Comparison of ENCODE assay signal across 10 cellular contexts in the genomic region with DNA sequence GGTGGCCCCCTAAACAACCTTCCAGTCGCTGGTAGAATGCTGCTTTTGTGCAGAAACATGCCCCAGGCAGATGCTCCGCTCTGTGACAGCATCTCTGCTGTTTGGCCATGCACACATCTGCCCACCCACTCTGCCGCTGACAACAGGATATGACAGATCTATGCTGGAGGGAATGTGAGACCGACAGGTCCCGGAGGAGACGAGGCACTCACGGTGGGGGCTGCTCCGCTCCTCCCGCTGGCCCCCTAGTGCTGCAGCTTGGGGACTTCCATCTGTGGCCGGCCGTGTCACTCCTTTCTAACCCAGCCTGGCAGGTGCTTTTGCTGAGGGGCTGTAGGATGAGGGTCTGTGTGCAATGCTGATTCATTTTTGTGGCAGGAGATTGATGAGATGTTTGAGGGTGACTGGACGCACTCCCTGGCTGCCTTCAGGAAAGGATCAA. TPM values are rescaled to one million over a fixed set of nuclear protein-coding genes. Genes with fewer than 3 reads are reported as not detected.
A peak's percentile ranks its signal among the peaks of the same experiment; 100 is the strongest.
DNase-seq lines count a peak whose midpoint lies in the region; ATAC-seq, FAIRE-seq and TF ChIP-seq lines count a peak whose summit lies in the region.
"Had no signal": no experiment of that assay in that cellular context is flagged by ENCODE, and none has a peak within 500 bp of the region (broad histone marks: within the 10 kb centered on the region; RNA-seq: fewer than 3 reads in every experiment).

No MANE protein-coding gene starts in this region.

- FAIRE-seq in GM18507 (lab: Jason Lieb, UNC) = peak; percentile 57

- H3K4me1 ChIP-seq in neuronal stem cell (ENCODE audit: control insufficient read depth in 2 of 2, insufficient read depth in 1 of 2, low read depth in 1 of 2, low read length in 2 of 2) (peaks cover 0 to 3% of the 10 kb centered on the region in 2 donors), body of pancreas (peaks cover 7% of the 10 kb centered on the region)

- no peaks in the 10 kb centered on the region for H3K36me3 Mint-ChIP-seq in activated T-helper 2 cell treated with anti-CD3 and anti-CD28 coated beads, Interferon-gamma antibody, Interleukin-2, Interleukin-4, amounts not matched to agents 10 μg/mL and 5 μg/mL and 100 μg/mL, durations not matched to agents 14 hours and 24 hours and 36 hours (ENCODE audit: low read depth)
- H3K36me3 Mint-ChIP-seq: activated naive CD4-positive, alpha-beta T cell treated with anti-CD3 and anti-CD28 coated beads, Interleukin-2, amount 50 U/mL, for 24 hours had no signal

- intact Hi-C loops in activated T-helper 2 cell treated with anti-CD3 and anti-CD28 coated beads, Interferon-gamma antibody, Interleukin-2, Interleukin-4, amounts not matched to agents 10 μg/mL and 5 μg/mL and 100 μg/mL, durations not matched to agents 14 hours and 24 hours and 36 hours (cut with micrococcal nuclease) = no loop called here
- intact Hi-C loops in body of pancreas (cut with DNase I) = no loop called here

- no CpG with 5 or more reads among the region's 12 CpGs for WGBS in neuronal stem cell (ENCODE audit: extremely low coverage in 2 of 2, insufficient read length in 2 of 2, insufficient replicate concordance in 1 of 2), 2 donors
- WGBS in body of pancreas, 2 donors = 62 to 69% methylated on average over 11 to 12 of the region's 12 CpGs

- H4K91ac ChIP-seq in neuronal stem cell (ENCODE audit: low read depth, low read length, poor library complexity) = no peak overlapping the region

- H3K9me3 ChIP-seq in neuronal stem cell (replicated peaks in 1 of 2; ENCODE audit: control insufficient read depth in 2 of 2, insufficient read depth in 1 of 2, low read depth in 1 of 2, low read length in 2 of 2) = peaks cover 0 to 2% of the 10 kb centered on the region in 2 donors
- H3K9me3 ChIP-seq in body of pancreas = no peaks in the 10 kb centered on the region

- H3K9me3 Mint-ChIP-seq in activated T-helper 2 cell treated with anti-CD3 and anti-CD28 coated beads, Interferon-gamma antibody, Interleukin-2, Interleukin-4, amounts not matched to agents 10 μg/mL and 5 μg/mL and 100 μg/mL, durations not matched to agents 14 hours and 24 hours and 36 hours = no peaks in the 10 kb centered on the region
- H3K9me3 Mint-ChIP-seq: activated naive CD4-positive, alpha-beta T cell treated with anti-CD3 and anti-CD28 coated beads, Interleukin-2, amount 50 U/mL, for 24 hours had no signal

- H3K36me3 ChIP-seq in neuronal stem cell (replicated peaks in 1 of 2; ENCODE audit: control insufficient read depth in 2 of 2, insufficient read depth in 2 of 2, low read length in 2 of 2) = no peaks in the 10 kb centered on the region
- H3K36me3 ChIP-seq in body of pancreas (replicated peaks in 1 of 2; ENCODE audit: insufficient read depth in 1 of 2, low read depth in 2 of 2) = no peaks in the 10 kb centered on the region

- no peaks in the 10 kb centered on the region for H3K27me3 Mint-ChIP-seq in activated T-helper 2 cell treated with anti-CD3 and anti-CD28 coated beads, Interferon-gamma antibody, Interleukin-2, Interleukin-4, amounts not matched to agents 10 μg/mL and 5 μg/mL and 100 μg/mL, durations not matched to agents 14 hours and 24 hours and 36 hours (ENCODE audit: low read depth)
- H3K27me3 Mint-ChIP-seq: activated naive CD4-positive, alpha-beta T cell treated with anti-CD3 and anti-CD28 coated beads, Interleukin-2, amount 50 U/mL, for 24 hours had no signal

- H3K4ac ChIP-seq in neuronal stem cell (ENCODE audit: low read length) = no peak overlapping the region

- no peak overlapping the region for H3K4me3 Mint-ChIP-seq in activated T-helper 2 cell treated with anti-CD3 and anti-CD28 coated beads, Interferon-gamma antibody, Interleukin-2, Interleukin-4, amounts not matched to agents 10 μg/mL and 5 μg/mL and 100 μg/mL, durations not matched to agents 14 hours and 24 hours and 36 hours (ENCODE audit: low read depth)
- H3K4me3 Mint-ChIP-seq: activated naive CD4-positive, alpha-beta T cell treated with anti-CD3 and anti-CD28 coated beads, Interleukin-2, amount 50 U/mL, for 24 hours had no signal

- H3K14ac ChIP-seq in neuronal stem cell (ENCODE audit: low read length) = no peak overlapping the region

- H2BK15ac ChIP-seq in neuronal stem cell (ENCODE audit: low read length) = no peak overlapping the region

- no peak overlapping the region for H3K27ac ChIP-seq in neuronal stem cell (replicated peaks; ENCODE audit: low read length)
- no peak overlapping the region for H3K27ac ChIP-seq in body of pancreas

- no peaks in the 10 kb centered on the region for H3K79me1 ChIP-seq in neuronal stem cell (ENCODE audit: low read depth, low read length)

- H2BK120ac ChIP-seq in neuronal stem cell (ENCODE audit: low read depth, low read length) = no peak overlapping the region

- no peak for TF ChIP-seq CTCF in body of pancreas (IDR thresholded peaks at IDR 0.05)

- H3K27ac Mint-ChIP-seq in activated T-helper 2 cell treated with anti-CD3 and anti-CD28 coated beads, Interferon-gamma antibody, Interleukin-2, Interleukin-4, amounts not matched to agents 10 μg/mL and 5 μg/mL and 100 μg/mL, durations not matched to agents 14 hours and 24 hours and 36 hours = peak overlapping the region; percentile 71
- H3K27ac Mint-ChIP-seq: activated naive CD4-positive, alpha-beta T cell treated with anti-CD3 and anti-CD28 coated beads, Interleukin-2, amount 50 U/mL, for 24 hours had no signal

- ATAC-seq in HG03520 (IDR thresholded peaks at IDR 0.05; ENCODE audit: unreplicated experiment) = peak; percentile 40
- ATAC-seq in GM19324 (IDR thresholded peaks at IDR 0.05; ENCODE audit: low FRiP score, unreplicated experiment) = no peak
- ATAC-seq in HG02759 (IDR thresholded peaks at IDR 0.05; ENCODE audit: unreplicated experiment) = no peak
- ATAC-seq in body of pancreas = no peak
- ATAC-seq: Panc1 had no signal

- peak overlapping the region; percentile 62 for H2AFZ ChIP-seq in neuronal stem cell (ENCODE audit: low read length)

- no peak overlapping the region for H3K23ac ChIP-seq in neuronal stem cell (ENCODE audit: low read depth, low read length, poor library complexity)

- no peak overlapping the region for H3K4me3 ChIP-seq in neuronal stem cell (ENCODE audit: low read length in 2 of 2)
- no peak overlapping the region for H3K4me3 ChIP-seq in body of pancreas

- no peak for TF ChIP-seq POLR2A in body of pancreas (IDR thresholded peaks at IDR 0.05)

- no peak overlapping the region for H2AK5ac ChIP-seq in neuronal stem cell (ENCODE audit: low read depth, low read length)

- no peak overlapping the region for H4K8ac ChIP-seq in neuronal stem cell (ENCODE audit: low read depth, low read length)

- DNase-seq in GM18507 (ENCODE audit: extremely low spot score, insufficient read length, low read depth) (no peak), neuronal stem cell (ENCODE audit: low spot score) (no peak), body of pancreas (no peak)
- no peak for DNase-seq in activated T-helper 2 cell treated with anti-CD3 and anti-CD28 coated beads, Interferon-gamma antibody, Interleukin-2, Interleukin-4, amounts not matched to agents 10 μg/mL and 5 μg/mL and 100 μg/mL, durations not matched to agents 14 hours and 24 hours and 36 hours (ENCODE audit: low spot score)
- no peak for DNase-seq in central memory CD4-positive, alpha-beta T cell

- H2BK12ac ChIP-seq in neuronal stem cell (ENCODE audit: low read length) = no peak overlapping the region

- H3K9ac ChIP-seq in neuronal stem cell (ENCODE audit: low read depth, low read length, poor library complexity) = no peak overlapping the region

- no peak overlapping the region for H3K18ac ChIP-seq in neuronal stem cell (ENCODE audit: low read length)

- H3K27me3 ChIP-seq in neuronal stem cell (ENCODE audit: control insufficient read depth in 3 of 3, insufficient read depth in 3 of 3, low read depth in 1 of 3, low read length in 3 of 3) (peaks cover 0 to 68% (median 0%) of the 10 kb centered on the region in 3 experiments), body of pancreas (peaks cover 0 to 5% of the 10 kb centered on the region in 2 donors)

- H2BK5ac ChIP-seq in neuronal stem cell (ENCODE audit: low read length) = no peak overlapping the region

- H3K4me1 Mint-ChIP-seq in activated T-helper 2 cell treated with anti-CD3 and anti-CD28 coated beads, Interferon-gamma antibody, Interleukin-2, Interleukin-4, amounts not matched to agents 10 μg/mL and 5 μg/mL and 100 μg/mL, durations not matched to agents 14 hours and 24 hours and 36 hours (ENCODE audit: low read depth) = peaks cover 53% of the 10 kb centered on the region

- no peak overlapping the region for H3K4me2 ChIP-seq in neuronal stem cell (ENCODE audit: insufficient read depth, low read length, poor library complexity, severe bottlenecking)

RNA-seq across cellular contexts. Expression of a gene that starts 49.1 kb away (rescaled TPM):
- total RNA-seq in activated T-helper 2 cell treated with anti-CD3 and anti-CD28 coated beads, Interferon-gamma antibody, Interleukin-2, Interleukin-4, amounts not matched to agents 10 μg/mL and 5 μg/mL and 100 μg/mL, durations not matched to agents 14 hours and 24 hours and 36 hours = not detected in 2 replicates
- 0.03 TPM for polyA plus RNA-seq in neuronal stem cell (2013, experiment 1 of 2)
- polyA plus RNA-seq in neuronal stem cell (2013, experiment 2 of 2) = not detected
- not detected for total RNA-seq in body of pancreas
